Comparison of ENCODE assay signal across 1 cellular context in genomic region chr2:157460384-157460837, GRCh38.
TF ChIP-seq lines count a peak whose summit lies in the region.

No MANE protein-coding gene starts in this region.

TF ChIP-seq in HepG2, 621 proteins besides CTCF, POLR2A, EP300 and RAD21 (continued from another document and continues in another):
- TF ChIP-seq ARID4A (CRISPR knock-in tag; IDR thresholded peaks at IDR 0.05; ENCODE audit: borderline replicate concordance), result no peak
- TF ChIP-seq ZFP36 (IDR thresholded peaks at IDR 0.05; ENCODE audit: borderline replicate concordance, low read depth, low read length, partially characterized antibody), result no peak
- TF ChIP-seq MXD4 (CRISPR knock-in tag; IDR thresholded peaks at IDR 0.05), result no peak
- no peak for TF ChIP-seq SAFB2 (CRISPR knock-in tag; IDR thresholded peaks at IDR 0.05; ENCODE audit: borderline replicate concordance, low read depth)
- TF ChIP-seq ZNF720 (CRISPR knock-in tag; IDR thresholded peaks at IDR 0.05), result no peak
- no peak for TF ChIP-seq TEAD2 (CRISPR knock-in tag; IDR thresholded peaks at IDR 0.05)
- peak; percentile 88 for TF ChIP-seq HNF1A (IDR thresholded peaks at IDR 0.05; ENCODE audit: low read depth)
- TF ChIP-seq HNF1A (CRISPR knock-in tag; IDR thresholded peaks at IDR 0.05; ENCODE audit: borderline replicate concordance), result peak; percentile 60; the same call in 1 of the 2 replicates
- TF ChIP-seq AHDC1 (CRISPR knock-in tag; IDR thresholded peaks at IDR 0.05; ENCODE audit: borderline replicate concordance), result peak; percentile 59; the same call in 1 of the 2 replicates
- TF ChIP-seq ZNF788 (CRISPR knock-in tag; IDR thresholded peaks at IDR 0.05; ENCODE audit: borderline replicate concordance), result no peak
- no peak for TF ChIP-seq ZSCAN30 (CRISPR knock-in tag; IDR thresholded peaks at IDR 0.05)
- TF ChIP-seq KDM6A (CRISPR knock-in tag; IDR thresholded peaks at IDR 0.05; ENCODE audit: low read depth), result 0 out of 2 replicates have a peak, but pooled peaks have one; percentile 20
- TF ChIP-seq ZNF235 (CRISPR knock-in tag; IDR thresholded peaks at IDR 0.05; ENCODE audit: borderline replicate concordance), result no peak
- TF ChIP-seq GRHL1 (CRISPR knock-in tag; conservative IDR thresholded peaks at IDR 0.05), result no peak
- no peak for TF ChIP-seq ZNF274 (CRISPR knock-in tag; IDR thresholded peaks at IDR 0.05)
- no peak for TF ChIP-seq ZEB1 (IDR thresholded peaks at IDR 0.05; ENCODE audit: insufficient replicate concordance, low read depth)
- TF ChIP-seq ZNF841 (CRISPR knock-in tag; IDR thresholded peaks at IDR 0.05; ENCODE audit: borderline replicate concordance), result no peak
- TF ChIP-seq ZNF562 (CRISPR knock-in tag; IDR thresholded peaks at IDR 0.05; ENCODE audit: borderline replicate concordance), result no peak
- TF ChIP-seq ZFP62 (CRISPR knock-in tag; IDR thresholded peaks at IDR 0.05), result no peak
- no peak for TF ChIP-seq JUND (CRISPR knock-in tag; IDR thresholded peaks at IDR 0.05)
- no peak for TF ChIP-seq IRF1 (CRISPR knock-in tag; IDR thresholded peaks at IDR 0.05; ENCODE audit: low read depth)
- no peak for TF ChIP-seq KIAA2018 (CRISPR knock-in tag; IDR thresholded peaks at IDR 0.05; ENCODE audit: borderline replicate concordance)
- no peak for TF ChIP-seq FOXA1 (IDR thresholded peaks at IDR 0.05)
- no peak for TF ChIP-seq FOXA1 (CRISPR knock-in tag; IDR thresholded peaks at IDR 0.05)
- TF ChIP-seq ETV6 (CRISPR knock-in tag; conservative IDR thresholded peaks at IDR 0.05), result no peak
- no peak for TF ChIP-seq EHMT2 (IDR thresholded peaks at IDR 0.05; ENCODE audit: borderline replicate concordance, low read depth, low read length)
- no peak for TF ChIP-seq ARNT2 (CRISPR knock-in tag; IDR thresholded peaks at IDR 0.05; ENCODE audit: low read depth)
- TF ChIP-seq CEBPG (CRISPR knock-in tag; IDR thresholded peaks at IDR 0.05), result 0 out of 2 replicates have a peak, but pooled peaks have one; percentile 37
